In the genomic region with DNA sequence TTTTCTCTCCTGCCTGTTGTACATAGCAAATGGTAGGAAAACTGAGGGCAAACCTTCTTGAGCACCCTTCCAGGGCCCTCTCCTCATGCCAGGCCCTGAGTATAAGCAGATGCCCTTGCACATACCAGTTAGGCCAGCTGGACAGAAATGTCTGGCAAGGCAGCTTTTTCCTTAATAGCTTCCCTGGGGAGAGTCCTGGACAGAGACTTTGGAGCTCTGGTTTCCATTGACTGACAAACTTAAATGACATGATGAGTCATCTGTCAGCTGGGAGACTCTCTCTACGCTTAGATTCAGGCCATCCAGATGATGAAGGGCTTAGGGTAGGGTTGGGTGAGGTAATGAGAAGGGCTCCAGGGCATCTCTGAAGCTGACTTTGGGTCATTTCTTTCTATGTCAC, we compare ENCODE assay signal across 1 cellular context.
TF ChIP-seq lines count a peak whose summit lies in the region.

No MANE protein-coding gene starts in this region.

TF ChIP-seq in HEK293, 187 proteins besides CTCF, POLR2A, EP300 and RAD21 (continued from another document):
- TF ChIP-seq, protein P1, sequence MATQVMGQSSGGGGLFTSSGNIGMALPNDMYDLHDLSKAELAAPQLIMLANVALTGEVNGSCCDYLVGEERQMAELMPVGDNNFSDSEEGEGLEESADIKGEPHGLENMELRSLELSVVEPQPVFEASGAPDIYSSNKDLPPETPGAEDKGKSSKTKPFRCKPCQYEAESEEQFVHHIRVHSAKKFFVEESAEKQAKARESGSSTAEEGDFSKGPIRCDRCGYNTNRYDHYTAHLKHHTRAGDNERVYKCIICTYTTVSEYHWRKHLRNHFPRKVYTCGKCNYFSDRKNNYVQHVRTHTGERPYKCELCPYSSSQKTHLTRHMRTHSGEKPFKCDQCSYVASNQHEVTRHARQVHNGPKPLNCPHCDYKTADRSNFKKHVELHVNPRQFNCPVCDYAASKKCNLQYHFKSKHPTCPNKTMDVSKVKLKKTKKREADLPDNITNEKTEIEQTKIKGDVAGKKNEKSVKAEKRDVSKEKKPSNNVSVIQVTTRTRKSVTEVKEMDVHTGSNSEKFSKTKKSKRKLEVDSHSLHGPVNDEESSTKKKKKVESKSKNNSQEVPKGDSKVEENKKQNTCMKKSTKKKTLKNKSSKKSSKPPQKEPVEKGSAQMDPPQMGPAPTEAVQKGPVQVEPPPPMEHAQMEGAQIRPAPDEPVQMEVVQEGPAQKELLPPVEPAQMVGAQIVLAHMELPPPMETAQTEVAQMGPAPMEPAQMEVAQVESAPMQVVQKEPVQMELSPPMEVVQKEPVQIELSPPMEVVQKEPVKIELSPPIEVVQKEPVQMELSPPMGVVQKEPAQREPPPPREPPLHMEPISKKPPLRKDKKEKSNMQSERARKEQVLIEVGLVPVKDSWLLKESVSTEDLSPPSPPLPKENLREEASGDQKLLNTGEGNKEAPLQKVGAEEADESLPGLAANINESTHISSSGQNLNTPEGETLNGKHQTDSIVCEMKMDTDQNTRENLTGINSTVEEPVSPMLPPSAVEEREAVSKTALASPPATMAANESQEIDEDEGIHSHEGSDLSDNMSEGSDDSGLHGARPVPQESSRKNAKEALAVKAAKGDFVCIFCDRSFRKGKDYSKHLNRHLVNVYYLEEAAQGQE (tag by site-specific recombination; IDR thresholded peaks at IDR 0.05): peak; percentile 62
- TF ChIP-seq SETDB1 (IDR thresholded peaks at IDR 0.05; ENCODE audit: insufficient read length, low read length): no peak
